Comparison of ENCODE assay signal across 20 cellular contexts in the genomic region with DNA sequence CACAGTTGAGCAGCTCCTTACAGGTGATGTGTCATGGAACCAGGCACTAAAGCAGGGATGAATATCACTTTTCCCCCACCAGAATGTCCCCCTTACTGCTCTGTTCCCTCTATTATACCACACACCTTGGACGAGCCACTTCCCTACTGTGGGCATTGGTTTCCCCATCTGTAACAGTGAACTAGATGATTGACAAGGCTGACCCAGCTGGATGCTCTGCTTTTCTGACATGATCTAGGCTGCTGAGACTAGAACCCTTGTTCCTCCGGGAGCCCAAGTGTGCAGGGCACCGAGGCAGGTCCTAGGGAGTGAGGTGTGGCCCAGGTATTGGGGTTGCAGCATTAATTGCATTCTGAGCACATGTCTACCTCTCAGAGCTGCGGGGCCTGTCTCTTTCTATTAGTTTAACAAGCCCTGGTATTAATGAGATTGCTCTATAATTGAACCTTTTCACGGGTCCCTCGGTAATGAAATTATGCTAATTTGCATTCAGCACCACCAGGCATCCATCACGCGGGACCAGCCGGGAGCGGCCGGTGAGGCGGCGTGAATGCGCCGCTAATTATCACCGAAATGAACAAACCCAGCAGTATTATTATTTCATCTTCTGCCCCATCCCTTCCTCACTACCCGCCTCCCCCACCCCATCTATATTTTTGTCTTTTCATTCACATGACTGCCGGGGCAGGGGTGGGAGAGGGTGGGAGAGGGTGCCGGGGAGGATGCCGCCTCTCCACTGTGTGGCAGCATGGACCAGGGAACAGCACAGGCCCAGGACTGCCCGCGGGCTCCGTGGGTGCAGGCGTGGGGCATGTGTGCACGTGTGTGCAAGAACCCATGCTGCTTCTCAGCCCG.
DNase-seq lines count a peak whose midpoint lies in the region; ATAC-seq, FAIRE-seq and TF ChIP-seq lines count a peak whose summit lies in the region.
"Had no signal": no experiment of that assay in that cellular context is flagged by ENCODE, and none has a peak within 500 bp of the region (broad histone marks: within the 10 kb centered on the region; RNA-seq: fewer than 3 reads in every experiment).

No MANE protein-coding gene starts in this region.

- no peak overlapping the region for H3K27ac ChIP-seq in kidney (ENCODE audit: low read depth in 2 of 2, low read length in 2 of 2)
- H3K27ac ChIP-seq: 22Rv1, ascending aorta, C4-2B, Peyer's patch, transverse colon had no signal

- H3K36me3 ChIP-seq in kidney (ENCODE audit: control insufficient read depth in 1 of 2, insufficient read depth in 2 of 2, low read length in 2 of 2) = no peaks in the 10 kb centered on the region
- H3K36me3 ChIP-seq: ascending aorta, Peyer's patch, transverse colon had no signal

- H3K9me3 ChIP-seq in kidney (ENCODE audit: control insufficient read depth in 1 of 2, low read length in 2 of 2) = no peaks in the 10 kb centered on the region
- H3K9me3 ChIP-seq: ascending aorta, Peyer's patch, transverse colon had no signal

- ATAC-seq in activated T-cell treated with anti-CD3 and anti-CD28 coated beads, Interleukin-2, amount 50 U/mL, for 4 hours = no peak

- TF ChIP-seq CTCF in kidney (IDR thresholded peaks at IDR 0.05; ENCODE audit: borderline replicate concordance, extremely low read depth, insufficient read depth) = no peak

- H3K27me3 Mint-ChIP-seq in activated T-cell treated with anti-CD3 and anti-CD28 coated beads, Interleukin-2, amount 50 U/mL, for 4 hours (ENCODE audit: low read depth) = peaks cover 2% of the 10 kb centered on the region

- intact Hi-C loops in kidney (cut with DNase I) = no loop called here

- H3K4me1 ChIP-seq in kidney (ENCODE audit: control insufficient read depth in 1 of 2, insufficient read depth in 1 of 2, low read depth in 1 of 2, low read length in 2 of 2) = no peaks in the 10 kb centered on the region
- H3K4me1 ChIP-seq: ascending aorta, Peyer's patch had no signal

- no peak overlapping the region for H3K4me3 Mint-ChIP-seq in activated T-cell treated with anti-CD3 and anti-CD28 coated beads, Interleukin-2, amount 50 U/mL, for 4 hours
- H3K4me3 Mint-ChIP-seq: mesothelial cell of epicardium had no signal

- H3K4me1 Mint-ChIP-seq in activated T-cell treated with anti-CD3 and anti-CD28 coated beads, Interleukin-2, amount 50 U/mL, for 4 hours (ENCODE audit: low read depth) = no peaks in the 10 kb centered on the region
- H3K4me1 Mint-ChIP-seq: mesothelial cell of epicardium had no signal

- H3K36me3 Mint-ChIP-seq in activated T-cell treated with anti-CD3 and anti-CD28 coated beads, Interleukin-2, amount 50 U/mL, for 4 hours (ENCODE audit: insufficient read depth) = no peaks in the 10 kb centered on the region
- H3K36me3 Mint-ChIP-seq: mesothelial cell of epicardium had no signal

- no peak overlapping the region for H3K9ac ChIP-seq in kidney (ENCODE audit: low read length in 2 of 2)

- DNase-seq in NCI-H146 (lab: John Stamatoyannopoulos, UW) (peak; percentile 14), NCI-H146 treated with DMSO at 0.1 percent for 48 hours (lab: John Stamatoyannopoulos, UW; ENCODE audit: unreplicated experiment) (no peak), anterior cingulate cortex (lab: John Stamatoyannopoulos, UW) (peak in 42 of 58 donors; percentile 13 to 71 (median 46)), kidney (peak; percentile 63), retina (peak; percentile 68), NCI-H1417 (lab: John Stamatoyannopoulos, UW) (no peak), COR-L47 (lab: John Stamatoyannopoulos, UW) (no peak)
- no peak for DNase-seq in activated T-cell treated with anti-CD3 and anti-CD28 coated beads, Interleukin-2, amount 50 U/mL, for 4 hours
- DNase-seq: activated CD8-positive, alpha-beta memory T cell treated with anti-CD3 and anti-CD28 coated beads for 24 hours; activated gamma-delta T cell; erythroblast; NCI-H2107; NCI-H69; Peyer's patch; small intestine; transverse colon had no signal

- H3K4me3 ChIP-seq in kidney (ENCODE audit: low read length in 2 of 2) = no peak overlapping the region
- H3K4me3 ChIP-seq: ascending aorta, Peyer's patch, transverse colon had no signal

- no peaks in the 10 kb centered on the region for H3K9me3 Mint-ChIP-seq in activated T-cell treated with anti-CD3 and anti-CD28 coated beads, Interleukin-2, amount 50 U/mL, for 4 hours

- FAIRE-seq in kidney (lab: Jason Lieb, UNC) = no peak
- FAIRE-seq: small intestine had no signal

Comparison
In these comparisons a context has a peak if more than half of its experiments do, and no peak if none do; other contexts are left out.
1. DNase-seq: peak in NCI-H146 (single experiment), anterior cingulate cortex (42 of 58), kidney (single experiment) and retina (single experiment); none in NCI-H146 treated with DMSO at 0.1 percent for 48 hours (single experiment), NCI-H1417 (0 of 3), COR-L47 (single experiment) and activated T-cell treated with anti-CD3 and anti-CD28 coated beads, Interleukin-2, amount 50 U/mL, for 4 hours (single experiment).